ENCODE assay signal across 18 cellular contexts in the genomic region with DNA sequence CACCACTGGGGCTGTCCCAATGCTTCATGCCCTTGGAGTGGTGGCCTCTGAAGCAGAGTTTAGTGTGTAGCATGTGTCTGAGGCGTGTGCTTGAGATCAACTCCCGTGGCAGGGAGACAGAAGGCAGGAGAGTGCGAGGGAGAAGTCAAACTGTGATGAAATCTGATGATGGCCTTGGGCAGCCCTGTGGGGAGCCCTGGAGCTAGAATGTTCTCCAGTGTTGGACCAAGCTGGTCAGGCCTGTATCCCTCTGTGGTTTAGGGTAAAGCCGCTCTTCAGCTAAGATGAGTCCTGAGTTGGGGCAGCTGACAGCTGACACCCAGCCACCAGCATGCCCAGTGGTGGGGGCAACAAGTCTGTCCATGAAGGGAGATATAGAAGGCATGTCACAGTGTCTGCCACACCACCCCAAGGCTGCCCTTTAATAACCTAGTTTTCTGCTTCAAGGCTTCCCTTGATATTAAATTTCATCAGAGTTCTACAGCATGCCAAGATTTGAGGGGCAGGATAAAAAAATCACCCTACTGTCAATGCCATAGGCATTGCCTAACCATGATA.
DNase-seq lines count a peak whose midpoint lies in the region; ATAC-seq, FAIRE-seq and TF ChIP-seq lines count a peak whose summit lies in the region.
"Had no signal": no experiment of that assay in that cellular context is flagged by ENCODE, and none has a peak within 500 bp of the region (broad histone marks: within the 10 kb centered on the region; RNA-seq: fewer than 3 reads in every experiment).

No MANE protein-coding gene starts in this region.

- intact Hi-C loops in PC-9 (cut with micrococcal nuclease; ENCODE audit: unreplicated experiment) (loop anchor here (2.0 kb wide), 1 partner anchor 214 kb away; no protein-coding TSS in a partner anchor), endothelial cell of umbilical vein (cut with micrococcal nuclease) (no loop called here)

- CTCF ChIA-PET in PC-9 (lab: Charles Lee), result no interaction called here
- CTCF ChIA-PET in endothelial cell of umbilical vein (lab: Charles Lee), result interaction anchor here (1.8 to 2.5 kb wide), 2 partner anchors 15 to 90 kb away, joined by 4 to 12 read pairs; no protein-coding TSS in a partner anchor

- ATAC-seq in left lobe of liver, result peak; percentile 70

- H3K4me1 ChIP-seq in PC-9 (replicated peaks; ENCODE audit: insufficient read depth) (peaks cover 76% of the 10 kb centered on the region), endothelial cell of umbilical vein (ENCODE audit: control insufficient read depth, extremely low read depth, insufficient read depth, low read length) (peaks cover 48% of the 10 kb centered on the region), subcutaneous abdominal adipose tissue (ENCODE audit: control insufficient read depth in 5 of 5, insufficient read depth in 5 of 5, low read length in 5 of 5) (peaks cover 3 to 40% (median 29%) of the 10 kb centered on the region in 5 donors)
- H3K4me1 ChIP-seq: BE2C, neural progenitor cell had no signal

- DNase-seq in PC-9 (peak in 1 of 2 experiments; percentile 35), endothelial cell of umbilical vein (ENCODE audit: low read depth, low spot score) (no peak), left lobe of liver (ENCODE audit: low spot score) (no peak), GOT3 (lab: John Stamatoyannopoulos, UW) (no peak), NCI-H1417 (lab: John Stamatoyannopoulos, UW) (no peak), SHP77 (lab: John Stamatoyannopoulos, UW) (no peak)
- DNase-seq: activated CD4-positive, alpha-beta T cell treated with anti-CD3 and anti-CD28 coated beads, Interleukin-2, amount 50 U/mL, for 4 hours; activated T-cell treated with anti-CD3 and anti-CD28 coated beads, Interleukin-2, amount 50 U/mL, for 1 hour; BE2C; effector memory CD4-positive, alpha-beta T cell; NCI-H187; NCI-H510A had no signal

- no peak overlapping the region for H2AFZ ChIP-seq in PC-9
- no peak overlapping the region for H2AFZ ChIP-seq in endothelial cell of umbilical vein (ENCODE audit: low read depth, low read length)
- H2AFZ ChIP-seq: neural progenitor cell had no signal

- H3K27ac ChIP-seq in PC-9, result peak overlapping the region; percentile 100
- peak overlapping the region; percentile 99 for H3K27ac ChIP-seq in endothelial cell of umbilical vein (ENCODE audit: insufficient read depth, low read depth, low read length)
- H3K27ac ChIP-seq in subcutaneous abdominal adipose tissue (ENCODE audit: low read depth, low read length), result peak overlapping the region; percentile 84
- H3K27ac ChIP-seq: neural progenitor cell, suprapubic skin had no signal

- no peak for TF ChIP-seq CTCF in PC-9 (conservative IDR thresholded peaks at IDR 0.05)
- TF ChIP-seq CTCF in endothelial cell of umbilical vein (IDR thresholded peaks at IDR 0.05; ENCODE audit: extremely low read depth in 1 of 2, insufficient read depth in 1 of 2, low read depth in 1 of 2, low read length in 2 of 2), result no peak

- no peaks in the 10 kb centered on the region for H3K27me3 ChIP-seq in PC-9 (ENCODE audit: insufficient read depth, low read depth)
- no peaks in the 10 kb centered on the region for H3K27me3 ChIP-seq in endothelial cell of umbilical vein (ENCODE audit: control insufficient read depth in 2 of 2, insufficient read depth in 2 of 2, low read length in 2 of 2)
- no peaks in the 10 kb centered on the region for H3K27me3 ChIP-seq in subcutaneous abdominal adipose tissue (ENCODE audit: control insufficient read depth in 5 of 5, insufficient read depth in 4 of 5, low read length in 5 of 5)
- H3K27me3 ChIP-seq: BE2C, neural progenitor cell, suprapubic skin had no signal

- dilution Hi-C loops in endothelial cell of umbilical vein (cut with MboI; ENCODE audit: extremely low pct_ligation_motif_present, low sequenced_read_pairs), result no loop called here

- no peak overlapping the region for H3K4me3 ChIP-seq in PC-9
- H3K4me3 ChIP-seq in endothelial cell of umbilical vein (replicated peaks in 1 of 3; ENCODE audit: insufficient read depth in 1 of 3, low read depth in 1 of 3, low read length in 3 of 3), result no peak overlapping the region
- no peak overlapping the region for H3K4me3 ChIP-seq in subcutaneous abdominal adipose tissue (ENCODE audit: low read depth in 1 of 5, low read length in 5 of 5)
- H3K4me3 ChIP-seq: neural progenitor cell, suprapubic skin had no signal

- FAIRE-seq in endothelial cell of umbilical vein (lab: Jason Lieb, UNC), result no peak
- FAIRE-seq: GM18507, GM19239, HTR-8/SVneo had no signal

- BruUV-seq in PC-9 (replicated peaks; lab: Mats Ljungman, UMichigan), result no TSS peak
- no TSS peak for BruUV-seq in endothelial cell of umbilical vein (replicated peaks; lab: Mats Ljungman, UMichigan)

- TF ChIP-seq POLR2A in endothelial cell of umbilical vein (IDR thresholded peaks at IDR 0.05; ENCODE audit: low read depth, low read length), result no peak

- H3K4me2 ChIP-seq in PC-9 (peak overlapping the region; percentile 77), endothelial cell of umbilical vein (ENCODE audit: insufficient read depth, low read length) (no peak overlapping the region)
- H3K4me2 ChIP-seq: neural progenitor cell had no signal

- H3K36me3 ChIP-seq in PC-9 (ENCODE audit: low read depth), result no peaks in the 10 kb centered on the region
- H3K36me3 ChIP-seq in endothelial cell of umbilical vein (ENCODE audit: control insufficient read depth in 2 of 2, extremely low read depth in 1 of 2, insufficient read depth in 2 of 2, low read length in 2 of 2), result no peaks in the 10 kb centered on the region
- no peaks in the 10 kb centered on the region for H3K36me3 ChIP-seq in subcutaneous abdominal adipose tissue (ENCODE audit: control insufficient read depth in 5 of 5, insufficient read depth in 5 of 5, low read length in 5 of 5)
- H3K36me3 ChIP-seq: BE2C, neural progenitor cell, suprapubic skin had no signal

- POLR2A ChIA-PET in PC-9 (lab: Charles Lee; ENCODE audit: unreplicated experiment), result no interaction called here
- POLR2A ChIA-PET in endothelial cell of umbilical vein (lab: Charles Lee), result no interaction called here

- H4K20me1 ChIP-seq in PC-9 (ENCODE audit: insufficient read depth) (no peaks in the 10 kb centered on the region), endothelial cell of umbilical vein (replicated peaks; ENCODE audit: control insufficient read depth, extremely low read depth, insufficient read depth, low read length) (no peaks in the 10 kb centered on the region)

- no peaks in the 10 kb centered on the region for H3K9me2 ChIP-seq in PC-9 (ENCODE audit: insufficient read depth)

- H3K9ac ChIP-seq in endothelial cell of umbilical vein (replicated peaks; ENCODE audit: extremely low read depth, insufficient read depth, low read length) (no peak overlapping the region), subcutaneous abdominal adipose tissue (ENCODE audit: low read length in 5 of 5) (peak overlapping the region in 1 of 5 donors; percentile 37)
- H3K9ac ChIP-seq: neural progenitor cell had no signal

- H3K9me1 ChIP-seq in endothelial cell of umbilical vein (replicated peaks; ENCODE audit: control insufficient read depth, extremely low read depth, insufficient read depth, low read length), result no peaks in the 10 kb centered on the region

- H3K79me2 ChIP-seq in PC-9 (ENCODE audit: low read depth) (peaks cover 7% of the 10 kb centered on the region; the same call in 1 of the 2 replicates), endothelial cell of umbilical vein (ENCODE audit: control insufficient read depth, insufficient read depth, low read length) (no peaks in the 10 kb centered on the region)

- no peaks in the 10 kb centered on the region for H3K9me3 ChIP-seq in PC-9 (ENCODE audit: insufficient read depth, low read depth)
- H3K9me3 ChIP-seq in endothelial cell of umbilical vein (replicated peaks; ENCODE audit: control insufficient read depth, insufficient read depth, low read length), result no peaks in the 10 kb centered on the region
- no peaks in the 10 kb centered on the region for H3K9me3 ChIP-seq in subcutaneous abdominal adipose tissue (ENCODE audit: control insufficient read depth in 5 of 5, low read length in 5 of 5)
- H3K9me3 ChIP-seq: BE2C, suprapubic skin had no signal

- H3F3A ChIP-seq in PC-9 (ENCODE audit: insufficient read depth, low read depth), result peaks cover 51% of the 10 kb centered on the region

TF ChIP-seq in endothelial cell of umbilical vein, 7 proteins besides CTCF, POLR2A, EP300 and RAD21:
- TF ChIP-seq, protein P1, sequence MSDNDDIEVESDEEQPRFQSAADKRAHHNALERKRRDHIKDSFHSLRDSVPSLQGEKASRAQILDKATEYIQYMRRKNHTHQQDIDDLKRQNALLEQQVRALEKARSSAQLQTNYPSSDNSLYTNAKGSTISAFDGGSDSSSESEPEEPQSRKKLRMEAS (IDR thresholded peaks at IDR 0.05; ENCODE audit: insufficient read depth, insufficient read length), result no peak
- TF ChIP-seq GATA2 (IDR thresholded peaks at IDR 0.05; ENCODE audit: insufficient read depth, insufficient read length, low read depth, low read length) (no peak), FOS (IDR thresholded peaks at IDR 0.05; ENCODE audit: borderline replicate concordance, insufficient read depth, low read length) (no peak), JUN (IDR thresholded peaks at IDR 0.05; ENCODE audit: borderline replicate concordance, insufficient read depth, insufficient read length, low read depth) (no peak), MYC (IDR thresholded peaks at IDR 0.05; ENCODE audit: low read depth, low read length) (no peak), EZH2 (IDR thresholded peaks at IDR 0.05; ENCODE audit: borderline replicate concordance, low read depth, low read length, severe bottlenecking) (no peak), POLR2AphosphoS5 (IDR thresholded peaks at IDR 0.05; ENCODE audit: insufficient read depth, low read depth, low read length) (no peak)
